ENCODE assay signal across 2 cellular contexts in the genomic region with DNA sequence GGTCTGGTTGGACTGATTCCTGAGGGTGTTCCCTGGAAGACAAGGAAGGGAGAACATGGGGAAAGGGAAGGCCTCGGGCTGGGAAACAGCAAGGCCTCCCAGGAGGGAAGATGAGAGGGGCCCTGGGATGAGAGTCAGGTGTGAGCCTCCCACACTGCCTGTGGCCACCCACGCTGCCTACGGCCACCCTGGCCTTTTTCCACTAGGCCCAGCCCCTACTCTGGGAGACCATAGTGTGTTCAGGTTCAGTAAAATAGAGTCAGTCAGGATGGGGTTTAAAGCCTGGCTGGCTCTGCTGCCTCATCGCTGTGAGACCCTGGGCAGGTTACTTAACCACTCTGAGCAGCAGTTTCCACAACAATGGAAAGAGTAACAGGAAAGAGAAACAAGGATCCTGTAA.
A peak's percentile ranks its signal among the peaks of the same experiment; 100 is the strongest.
TF ChIP-seq lines count a peak whose summit lies in the region.

No MANE protein-coding gene starts in this region.

TF ChIP-seq in HEK293, 187 proteins besides CTCF, POLR2A, EP300 and RAD21:
- TF ChIP-seq ZFHX2 (tag by site-specific recombination; conservative IDR thresholded peaks at IDR 0.05) (0 out of 2 replicates have a peak, but pooled peaks have one; percentile 18), ZNF549 (tag by site-specific recombination; IDR thresholded peaks at IDR 0.05) (no peak)
TF ChIP-seq in HEK293: peak in this region for 1.

TF ChIP-seq in HepG2, 621 proteins besides CTCF, POLR2A, EP300 and RAD21:
- TF ChIP-seq, protein P1, sequence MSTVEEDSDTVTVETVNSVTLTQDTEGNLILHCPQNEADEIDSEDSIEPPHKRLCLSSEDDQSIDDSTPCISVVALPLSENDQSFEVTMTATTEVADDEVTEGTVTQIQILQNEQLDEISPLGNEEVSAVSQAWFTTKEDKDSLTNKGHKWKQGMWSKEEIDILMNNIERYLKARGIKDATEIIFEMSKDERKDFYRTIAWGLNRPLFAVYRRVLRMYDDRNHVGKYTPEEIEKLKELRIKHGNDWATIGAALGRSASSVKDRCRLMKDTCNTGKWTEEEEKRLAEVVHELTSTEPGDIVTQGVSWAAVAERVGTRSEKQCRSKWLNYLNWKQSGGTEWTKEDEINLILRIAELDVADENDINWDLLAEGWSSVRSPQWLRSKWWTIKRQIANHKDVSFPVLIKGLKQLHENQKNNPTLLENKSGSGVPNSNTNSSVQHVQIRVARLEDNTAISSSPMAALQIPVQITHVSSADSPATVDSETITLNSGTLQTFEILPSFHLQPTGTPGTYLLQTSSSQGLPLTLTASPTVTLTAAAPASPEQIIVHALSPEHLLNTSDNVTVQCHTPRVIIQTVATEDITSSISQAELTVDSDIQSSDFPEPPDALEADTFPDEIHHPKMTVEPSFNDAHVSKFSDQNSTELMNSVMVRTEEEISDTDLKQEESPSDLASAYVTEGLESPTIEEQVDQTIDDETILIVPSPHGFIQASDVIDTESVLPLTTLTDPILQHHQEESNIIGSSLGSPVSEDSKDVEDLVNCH (CRISPR knock-in tag; IDR thresholded peaks at IDR 0.05): no peak
- TF ChIP-seq ZNF768 (CRISPR knock-in tag; IDR thresholded peaks at IDR 0.05) (0 out of 2 replicates have a peak, but pooled peaks have one; percentile 21), KDM6A (CRISPR knock-in tag; IDR thresholded peaks at IDR 0.05; ENCODE audit: low read depth) (no peak)
